Comparison of ENCODE assay signal across 36 cellular contexts in the genomic region with DNA sequence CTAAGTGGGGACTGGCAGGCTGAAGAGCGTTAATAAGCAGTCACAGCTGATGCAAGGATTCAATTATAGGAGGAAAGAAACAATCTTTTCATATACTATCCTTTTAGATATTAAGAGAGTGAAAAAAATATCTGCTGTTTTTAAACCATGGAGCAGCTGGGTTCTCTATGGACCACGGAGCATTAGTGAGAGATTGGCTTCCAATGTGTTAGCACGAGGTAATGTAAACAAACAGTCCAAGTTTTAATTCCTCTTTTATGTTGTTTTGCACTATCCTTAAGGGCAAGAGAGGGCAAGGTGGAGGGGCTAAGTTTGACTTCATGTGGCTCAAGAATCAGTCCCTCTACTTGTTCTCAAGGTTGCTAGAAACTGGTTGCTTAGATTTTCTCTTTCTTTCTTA. TPM values are rescaled to one million over a fixed set of nuclear protein-coding genes. Genes with fewer than 3 reads are reported as not detected.
"Had no signal": no experiment of that assay in that cellular context is flagged by ENCODE, and none has a peak within 500 bp of the region (broad histone marks: within the 10 kb centered on the region; RNA-seq: fewer than 3 reads in every experiment).

No MANE protein-coding gene starts in this region.

- H3K9me3 ChIP-seq: adrenal gland, body of pancreas, gastroesophageal sphincter, neutrophil, ovary, prostate gland, sigmoid colon, stomach, tibial artery, upper lobe of right lung had no signal

- H3K4me1 ChIP-seq: adrenal gland, body of pancreas, prostate gland, stomach, upper lobe of right lung had no signal

- H3K27ac ChIP-seq: adrenal gland, body of pancreas, gastroesophageal sphincter, hepatocyte, neutrophil, prostate gland, sigmoid colon, stomach, tibial artery, upper lobe of right lung had no signal

- H3K4me3 ChIP-seq: adrenal gland, body of pancreas, gastroesophageal sphincter, hepatocyte, ovary, prostate gland, sigmoid colon, stomach, tibial artery, upper lobe of right lung had no signal

- H3K79me2 ChIP-seq: hepatocyte had no signal

- H3K27me3 Mint-ChIP-seq: activated CD4-positive, alpha-beta memory T cell treated with anti-CD3 and anti-CD28 coated beads for 36 hours; activated CD4-positive, alpha-beta T cell treated with anti-CD3 and anti-CD28 coated beads, Interleukin-2, amount 10 ng/mL, durations not matched to agents 24 days and 14 days; activated naive CD8-positive, alpha-beta T cell treated with anti-CD3 and anti-CD28 coated beads for 36 hours; effector memory CD8-positive, alpha-beta T cell; stimulated activated memory B cell treated with anti-CD40 and anti-IgM and Interleukin-4, amounts not matched to agents 10 μg/mL and 1 μg/mL and 100 μg/mL, for 72 hours had no signal

- H2AFZ ChIP-seq: hepatocyte had no signal

- H3K4me2 ChIP-seq: hepatocyte had no signal

- H3K36me3 ChIP-seq: adrenal gland, gastroesophageal sphincter, ovary, prostate gland, sigmoid colon, stomach, tibial artery, upper lobe of right lung had no signal

- H3K4me3 Mint-ChIP-seq: activated CD4-positive, alpha-beta memory T cell treated with anti-CD3 and anti-CD28 coated beads for 36 hours; activated CD4-positive, alpha-beta T cell treated with anti-CD3 and anti-CD28 coated beads, Interleukin-2, amount 10 ng/mL, durations not matched to agents 24 days and 14 days; activated naive CD4-positive, alpha-beta T cell treated with anti-CD3 and anti-CD28 coated beads for 36 hours; activated naive CD8-positive, alpha-beta T cell treated with anti-CD3 and anti-CD28 coated beads for 36 hours; activated T-helper 1 cell treated with anti-CD3 and anti-CD28 coated beads, Interleukin-12 subunit alpha, Interleukin-12 subunit beta, Interleukin-2, Interleukin-4 antibody, amounts not matched to agents 30 ng/mL and 10 ng/mL and 1 ng/mL, durations not matched to agents 14 hours and 24 hours and 36 hours; effector memory CD8-positive, alpha-beta T cell; nephron; stimulated activated memory B cell treated with anti-CD40 and anti-IgM and Interleukin-4, amounts not matched to agents 10 μg/mL and 1 μg/mL and 100 μg/mL, for 72 hours had no signal

- ATAC-seq: body of pancreas; effector memory CD8-positive, alpha-beta T cell; gastroesophageal sphincter; left cardiac atrium; left ventricle myocardium superior; stimulated activated memory B cell treated with anti-CD40 and anti-IgM and Interleukin-4, amounts not matched to agents 10 μg/mL and 1 μg/mL and 100 μg/mL, for 72 hours; upper lobe of right lung had no signal

- DNase-seq: activated CD4-positive, alpha-beta memory T cell treated with anti-CD3 and anti-CD28 coated beads for 36 hours; activated CD4-positive, alpha-beta T cell treated with anti-CD3 and anti-CD28 coated beads, Interleukin-2, amount 10 ng/mL, durations not matched to agents 24 days and 14 days; activated CD4-positive, CD25-positive, alpha-beta regulatory T cell treated with anti-CD3 and anti-CD28 coated beads, Interleukin-2, amount 50 U/mL, for 72 hours; activated CD8-positive, alpha-beta memory T cell treated with anti-CD3 and anti-CD28 coated beads, Interleukin-2, amount 50 U/mL, for 4 hours; activated effector memory CD4-positive, alpha-beta T cell treated with anti-CD3 and anti-CD28 coated beads, Interleukin-2, amount 50 U/mL, for 16 hours; activated naive CD4-positive, alpha-beta T cell treated with anti-CD3 and anti-CD28 coated beads for 36 hours; activated naive CD8-positive, alpha-beta T cell treated with anti-CD3 and anti-CD28 coated beads for 36 hours; activated T-cell treated with anti-CD3 and anti-CD28 coated beads, Interleukin-2, amount 50 U/mL, for 1 hour; adrenal gland; aorta; body of pancreas; caudate nucleus; cortex of kidney; effector memory CD8-positive, alpha-beta T cell; left cardiac atrium; left ventricle myocardium superior; retina; sigmoid colon; small intestine; stimulated activated CD4-positive, alpha-beta T cell treated with anti-CD3 and anti-CD28 coated beads, Interleukin-1b, Interleukin-23, amount 100 ng/mL, for 48 hours; stimulated activated CD4-positive, alpha-beta T cell treated with anti-CD3 and anti-CD28 coated beads, Interleukin-4, amount 100 ng/mL, for 4 hours; stimulated activated CD8-positive, alpha-beta memory T cell treated with anti-CD3 and anti-CD28 coated beads, Interleukin-4, amount 100 ng/mL, for 48 hours; stomach; tibial artery; upper lobe of right lung had no signal

- H3K27ac Mint-ChIP-seq: activated CD4-positive, alpha-beta memory T cell treated with anti-CD3 and anti-CD28 coated beads for 36 hours; activated CD4-positive, alpha-beta T cell treated with anti-CD3 and anti-CD28 coated beads, Interleukin-2, amount 10 ng/mL, durations not matched to agents 24 days and 14 days; activated naive CD4-positive, alpha-beta T cell treated with anti-CD3 and anti-CD28 coated beads for 36 hours; activated naive CD8-positive, alpha-beta T cell treated with anti-CD3 and anti-CD28 coated beads for 36 hours; activated T-helper 1 cell treated with anti-CD3 and anti-CD28 coated beads, Interleukin-12 subunit alpha, Interleukin-12 subunit beta, Interleukin-2, Interleukin-4 antibody, amounts not matched to agents 30 ng/mL and 10 ng/mL and 1 ng/mL, durations not matched to agents 14 hours and 24 hours and 36 hours; stimulated activated memory B cell treated with anti-CD40 and anti-IgM and Interleukin-4, amounts not matched to agents 10 μg/mL and 1 μg/mL and 100 μg/mL, for 72 hours had no signal

- H3K27me3 ChIP-seq: adrenal gland, body of pancreas, gastroesophageal sphincter, hepatocyte, neutrophil, ovary, sigmoid colon, stomach, tibial artery, upper lobe of right lung had no signal

- H3K9me3 Mint-ChIP-seq: activated CD4-positive, alpha-beta memory T cell treated with anti-CD3 and anti-CD28 coated beads for 36 hours; activated CD4-positive, alpha-beta T cell treated with anti-CD3 and anti-CD28 coated beads, Interleukin-2, amount 10 ng/mL, durations not matched to agents 24 days and 14 days; activated naive CD4-positive, alpha-beta T cell treated with anti-CD3 and anti-CD28 coated beads for 36 hours; activated naive CD8-positive, alpha-beta T cell treated with anti-CD3 and anti-CD28 coated beads for 36 hours; activated T-helper 1 cell treated with anti-CD3 and anti-CD28 coated beads, Interleukin-12 subunit alpha, Interleukin-12 subunit beta, Interleukin-2, Interleukin-4 antibody, amounts not matched to agents 30 ng/mL and 10 ng/mL and 1 ng/mL, durations not matched to agents 14 hours and 24 hours and 36 hours; effector memory CD8-positive, alpha-beta T cell; nephron; stimulated activated memory B cell treated with anti-CD40 and anti-IgM and Interleukin-4, amounts not matched to agents 10 μg/mL and 1 μg/mL and 100 μg/mL, for 72 hours had no signal

- H3K4me1 Mint-ChIP-seq: activated naive CD8-positive, alpha-beta T cell treated with anti-CD3 and anti-CD28 coated beads for 36 hours had no signal

RNA-seq across cellular contexts. Expression of a gene that starts 52.1 kb away (rescaled TPM):
- total RNA-seq: body of pancreas, chondrocyte, fibroblast of lung, left cardiac atrium, left ventricle myocardium superior, mesenteric fat pad, prostate gland, upper lobe of right lung had no signal
